Comparison of ENCODE assay signal across 11 cellular contexts in the genomic region with DNA sequence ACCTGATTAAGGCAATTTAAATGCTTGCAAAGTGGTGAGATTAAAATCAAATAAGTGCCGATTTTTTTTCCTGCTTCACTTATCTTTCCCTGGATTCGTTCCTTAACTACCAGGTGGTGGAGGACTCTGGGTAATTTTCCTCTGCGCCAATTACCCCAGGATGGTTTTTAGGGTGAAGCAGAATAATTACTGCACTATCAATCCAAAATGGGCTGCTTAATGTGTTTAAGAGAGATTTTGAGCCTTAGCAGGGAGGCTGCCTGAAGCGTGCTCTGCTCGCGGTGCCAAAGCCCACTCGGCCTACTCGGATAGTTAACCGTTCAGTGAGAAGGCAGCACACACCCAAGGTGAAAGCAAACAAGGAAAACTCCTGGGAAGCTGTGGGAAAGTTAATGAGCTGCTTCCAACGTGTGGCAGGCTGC.
DNase-seq lines count a peak whose midpoint lies in the region; ATAC-seq and TF ChIP-seq lines count a peak whose summit lies in the region.
"Had no signal": no experiment of that assay in that cellular context is flagged by ENCODE, and none has a peak within 500 bp of the region (broad histone marks: within the 10 kb centered on the region; RNA-seq: fewer than 3 reads in every experiment).

No MANE protein-coding gene starts in this region.

- no peaks in the 10 kb centered on the region for H3F3A ChIP-seq in neural progenitor cell (ENCODE audit: low read depth)

- H3K27ac ChIP-seq in body of pancreas (peak overlapping the region in 3 of 4 donors; percentile 51 to 68 (median 57)), neural progenitor cell (no peak overlapping the region), OCI-LY7 (ENCODE audit: low read depth, low read length, poor library complexity, severe bottlenecking) (no peak overlapping the region)

- 8 to 10% methylated on average over 10 of the region's 10 CpGs for WGBS in body of pancreas, 2 donors

- H3K9me2 ChIP-seq in OCI-LY7 (ENCODE audit: insufficient read depth, low read length) = no peaks in the 10 kb centered on the region

- no peak overlapping the region for H3K4me2 ChIP-seq in neural progenitor cell
- no peak overlapping the region for H3K4me2 ChIP-seq in OCI-LY7 (ENCODE audit: low read length)

- H3K36me3 Mint-ChIP-seq in neural progenitor cell (no peaks in the 10 kb centered on the region), CD14-positive monocyte (no peaks in the 10 kb centered on the region)
- H3K36me3 Mint-ChIP-seq: activated CD8-positive, alpha-beta memory T cell treated with anti-CD3 and anti-CD28 coated beads, Interleukin-2, amount 10 ng/mL, durations not matched to agents 7 days and 5 days had no signal

- POLR2A ChIA-PET in OCI-LY7 (lab: Charles Lee) = interaction anchor here (1.1 to 1.9 kb wide), 4 partner anchors 14 to 45 kb away, joined by 4 to 11 read pairs (median 6); no protein-coding TSS in a partner anchor

- BruUV-seq in OCI-LY7 (replicated peaks; lab: Mats Ljungman, UMichigan) = no TSS peak

- no peak for TF ChIP-seq POLR2A in body of pancreas (IDR thresholded peaks at IDR 0.05)

- DNase-seq in DMS79 (lab: John Stamatoyannopoulos, UW) = peak; percentile 57
- DNase-seq in NCI-H2107 treated with DMSO at 0.1 percent for 48 hours (lab: John Stamatoyannopoulos, UW; ENCODE audit: unreplicated experiment) = peak; percentile 84
- peak; percentile 31 to 60 (median 34) for DNase-seq in body of pancreas
- peak; percentile 36 for DNase-seq in neural progenitor cell (ENCODE audit: low spot score)
- DNase-seq in OCI-LY7 (ENCODE audit: low spot score) = no peak
- no peak for DNase-seq in cardiac septum (ENCODE audit: low spot score)
- no peak for DNase-seq in CD14-positive monocyte (ENCODE audit: low spot score)
- DNase-seq in activated gamma-delta T cell (lab: John Stamatoyannopoulos, UW) = no peak
- DNase-seq: activated CD8-positive, alpha-beta memory T cell treated with anti-CD3 and anti-CD28 coated beads, Interleukin-2, amount 10 ng/mL, durations not matched to agents 7 days and 5 days; C1 segment of cervical spinal cord had no signal

- H4K20me1 ChIP-seq in neural progenitor cell (ENCODE audit: low read depth) (no peaks in the 10 kb centered on the region), OCI-LY7 (ENCODE audit: insufficient read depth, low read length) (no peaks in the 10 kb centered on the region)

- no peak overlapping the region for H3K9ac ChIP-seq in neural progenitor cell

- CTCF ChIA-PET in OCI-LY7 (lab: Charles Lee; ENCODE audit: unreplicated experiment) = no interaction called here

- TF ChIP-seq CTCF in body of pancreas (IDR thresholded peaks at IDR 0.05) (no peak), neural progenitor cell (IDR thresholded peaks at IDR 0.05) (no peak), OCI-LY7 (conservative IDR thresholded peaks at IDR 0.05; ENCODE audit: low read length) (no peak), CD14-positive monocyte (IDR thresholded peaks at IDR 0.05) (no peak)

- intact Hi-C loops in body of pancreas (cut with DNase I) (no loop called here), OCI-LY7 (cut with micrococcal nuclease; ENCODE audit: unreplicated experiment) (no loop called here), cardiac septum (cut with DNase I) (no loop called here), CD14-positive monocyte (cut with micrococcal nuclease) (no loop called here)

- no peaks in the 10 kb centered on the region for H3K36me3 ChIP-seq in body of pancreas (replicated peaks in 1 of 2; ENCODE audit: insufficient read depth in 1 of 2, low read depth in 2 of 2)
- no peaks in the 10 kb centered on the region for H3K36me3 ChIP-seq in neural progenitor cell
- H3K36me3 ChIP-seq in OCI-LY7 (ENCODE audit: insufficient read depth, low read length) = no peaks in the 10 kb centered on the region

- H3K9me3 ChIP-seq in body of pancreas (no peaks in the 10 kb centered on the region), neural progenitor cell (ENCODE audit: low read depth) (no peaks in the 10 kb centered on the region), OCI-LY7 (ENCODE audit: low read length) (no peaks in the 10 kb centered on the region)

- H3K27me3 Mint-ChIP-seq in neural progenitor cell (ENCODE audit: insufficient read depth, low read depth) (no peaks in the 10 kb centered on the region), CD14-positive monocyte (ENCODE audit: low read depth in 3 of 3) (no peaks in the 10 kb centered on the region)
- H3K27me3 Mint-ChIP-seq: activated CD8-positive, alpha-beta memory T cell treated with anti-CD3 and anti-CD28 coated beads, Interleukin-2, amount 10 ng/mL, durations not matched to agents 7 days and 5 days had no signal

- H3K27ac Mint-ChIP-seq in neural progenitor cell (peak overlapping the region; percentile 96), CD14-positive monocyte (peak overlapping the region in 1 of 7 donors; percentile 75)
- H3K27ac Mint-ChIP-seq: activated CD8-positive, alpha-beta memory T cell treated with anti-CD3 and anti-CD28 coated beads, Interleukin-2, amount 10 ng/mL, durations not matched to agents 7 days and 5 days; T-helper 1 cell treated with Interleukin-12 subunit alpha and Interleukin-12 subunit beta and Interleukin-4 antibody, amounts not matched to agents 30 μg/mL and 1 μg/mL, for 36 hours had no signal

- no peaks in the 10 kb centered on the region for H3K79me2 ChIP-seq in neural progenitor cell (ENCODE audit: low read depth)
- no peaks in the 10 kb centered on the region for H3K79me2 ChIP-seq in OCI-LY7 (ENCODE audit: insufficient read depth, low read depth, low read length)

- H3K4me3 ChIP-seq in body of pancreas (peak overlapping the region in 1 of 2 donors; percentile 8), neural progenitor cell (no peak overlapping the region), OCI-LY7 (ENCODE audit: low read depth, low read length, poor library complexity, severe bottlenecking) (no peak overlapping the region)

- H3K4me1 Mint-ChIP-seq in neural progenitor cell (peaks cover 24% of the 10 kb centered on the region), CD14-positive monocyte (no peaks in the 10 kb centered on the region)
- H3K4me1 Mint-ChIP-seq: activated CD8-positive, alpha-beta memory T cell treated with anti-CD3 and anti-CD28 coated beads, Interleukin-2, amount 10 ng/mL, durations not matched to agents 7 days and 5 days had no signal

- H3K4me1 ChIP-seq in body of pancreas = no peaks in the 10 kb centered on the region
- peaks cover 12% of the 10 kb centered on the region for H3K4me1 ChIP-seq in neural progenitor cell
- H3K4me1 ChIP-seq in OCI-LY7 (ENCODE audit: insufficient read depth, low read length, poor library complexity, severe bottlenecking) = no peaks in the 10 kb centered on the region

- H3K4me3 Mint-ChIP-seq in neural progenitor cell (no peak overlapping the region), CD14-positive monocyte (no peak overlapping the region)
- H3K4me3 Mint-ChIP-seq: activated CD8-positive, alpha-beta memory T cell treated with anti-CD3 and anti-CD28 coated beads, Interleukin-2, amount 10 ng/mL, durations not matched to agents 7 days and 5 days; T-helper 1 cell treated with Interleukin-12 subunit alpha and Interleukin-12 subunit beta and Interleukin-4 antibody, amounts not matched to agents 30 μg/mL and 1 μg/mL, for 36 hours had no signal

- H3K27me3 ChIP-seq in body of pancreas (no peaks in the 10 kb centered on the region), neural progenitor cell (no peaks in the 10 kb centered on the region)

- peak overlapping the region; percentile 30 for H2AFZ ChIP-seq in neural progenitor cell (replicated peaks)
- H2AFZ ChIP-seq in OCI-LY7 (ENCODE audit: low read length) = no peak overlapping the region

- H3K9me3 Mint-ChIP-seq in neural progenitor cell = no peaks in the 10 kb centered on the region
- H3K9me3 Mint-ChIP-seq in CD14-positive monocyte = peaks cover 0 to 1% (median 0%) of the 10 kb centered on the region in 7 donors

- peak; percentile 81 for ATAC-seq in body of pancreas
- ATAC-seq: activated CD8-positive, alpha-beta memory T cell treated with anti-CD3 and anti-CD28 coated beads, Interleukin-2, amount 10 ng/mL, durations not matched to agents 7 days and 5 days had no signal

Comparison
In these comparisons a context has a peak if more than half of its experiments do, and no peak if none do; other contexts are left out.
1. DNase-seq: peak in DMS79 (single experiment), NCI-H2107 treated with DMSO at 0.1 percent for 48 hours (single experiment), body of pancreas (4 of 4) and neural progenitor cell (single experiment); none in OCI-LY7 (single experiment), cardiac septum (single experiment), CD14-positive monocyte (single experiment) and activated gamma-delta T cell (single experiment).
2. H3K27ac ChIP-seq: peak in body of pancreas (3 of 4); none in neural progenitor cell (single experiment) and OCI-LY7 (single experiment).